In genomic region chr6:129792049-129792448, GRCh38 we compare ENCODE assay signal across 19 cellular contexts.
DNase-seq lines count a peak whose midpoint lies in the region; ATAC-seq, FAIRE-seq and TF ChIP-seq lines count a peak whose summit lies in the region.
"Had no signal": no experiment of that assay in that cellular context is flagged by ENCODE, and none has a peak within 500 bp of the region (broad histone marks: within the 10 kb centered on the region; RNA-seq: fewer than 3 reads in every experiment).

No MANE protein-coding gene starts in this region.

- POLR2A ChIA-PET in HCT116 (lab: Charles Lee) (no interaction called here), HEK293T (lab: Yijun Ruan, JAX) (interaction anchor here (1.3 kb wide), 1 partner anchor 28 kb away, joined by 3 read pairs; no protein-coding TSS in a partner anchor), GM12878 (lab: Charles Lee) (no interaction called here)

- no peak overlapping the region for H3K27ac ChIP-seq in HCT116 (ENCODE audit: low read depth, low read length)
- H3K27ac ChIP-seq in GM12878 (ENCODE audit: control insufficient read depth, insufficient read depth), result no peak overlapping the region
- no peak overlapping the region for H3K27ac ChIP-seq in neural cell (ENCODE audit: low read length)
- H3K27ac ChIP-seq: A549 had no signal

- TF ChIP-seq EP300 in GM12878 (IDR thresholded peaks at IDR 0.05; ENCODE audit: borderline replicate concordance in 1 of 2, control insufficient read depth in 1 of 2, low read depth in 2 of 2, low read length in 2 of 2), result no peak
- no peak for TF ChIP-seq EP300 in neural cell (conservative IDR thresholded peaks at IDR 0.05; ENCODE audit: poor library complexity, severe bottlenecking)

- H3K27me3 ChIP-seq in HCT116 (ENCODE audit: insufficient read depth, low read length), result no peaks in the 10 kb centered on the region
- no peaks in the 10 kb centered on the region; a peak in 1 of 4 replicates for H3K27me3 ChIP-seq in GM12878 (replicated peaks in 1 of 2; ENCODE audit: control insufficient read depth in 2 of 2, insufficient read depth in 2 of 2, low read length in 1 of 2)
- no peaks in the 10 kb centered on the region for H3K27me3 ChIP-seq in neural cell (ENCODE audit: insufficient read depth, low read depth, low read length)
- no peaks in the 10 kb centered on the region for H3K27me3 ChIP-seq in BE2C

- CTCF ChIA-PET in HCT116 (lab: Charles Lee) (no interaction called here), HEK293T (lab: Yijun Ruan, JAX) (no interaction called here), GM12878 (lab: Yijun Ruan, JAX) (interaction anchor here (0.6 to 2.6 kb wide), 5 partner anchors 15 to 194 kb away, joined by 3 to 17 read pairs (median 4); no protein-coding TSS in a partner anchor)

- SMC1A ChIA-PET in GM12878 (lab: Charles Lee; ENCODE audit: uncharacterized antibody, unreplicated experiment), result interaction anchor here (1.1 kb wide), 1 partner anchor 24 kb away, joined by 3 read pairs; no protein-coding TSS in a partner anchor

- no peak for DNase-seq in HCT116 (ENCODE audit: low read depth, low spot score)
- no peak for DNase-seq in HEK293T (ENCODE audit: extremely low spot score)
- DNase-seq in GM12878 (ENCODE audit: low read depth, low spot score), result no peak
- no peak for DNase-seq in NK-92 (lab: John Stamatoyannopoulos, UW; ENCODE audit: unreplicated experiment)
- DNase-seq in BE2C, result no peak
- DNase-seq: CD8-positive, alpha-beta T cell; COR-L47; DMS153; DMS79 treated with DMSO at 0.1 percent for 48 hours; EL; HFFc6; Karpas-422 had no signal

- H3K4me2 ChIP-seq in HCT116 (ENCODE audit: low read length) (no peak overlapping the region), GM12878 (ENCODE audit: control insufficient read depth, insufficient read depth) (no peak overlapping the region), neural cell (ENCODE audit: low read length) (no peak overlapping the region)
- H3K4me2 ChIP-seq: A549 had no signal

- no peaks in the 10 kb centered on the region for H3F3A ChIP-seq in neural cell (ENCODE audit: insufficient read depth, low read length, poor library complexity, severe bottlenecking)

- in situ Hi-C loops in GM12878 (cut with MboI), result no loop called here

- H2AFZ ChIP-seq in HCT116 (ENCODE audit: low read depth, low read length, poor library complexity, severe bottlenecking) (no peak overlapping the region), GM12878 (ENCODE audit: control insufficient read depth, low read depth, low read length) (peak overlapping the region; percentile 17; the same call in 1 of the 2 replicates), neural cell (ENCODE audit: low read depth, low read length) (no peak overlapping the region)

- ATAC-seq in HCT116 (no peak), GM12878 (no peak), HG03280 (IDR thresholded peaks at IDR 0.05; ENCODE audit: unreplicated experiment) (no peak)
- ATAC-seq: A549; CD8-positive, alpha-beta T cell had no signal

- H3K79me2 ChIP-seq in HCT116 (ENCODE audit: insufficient read depth, low read length) (no peaks in the 10 kb centered on the region), GM12878 (ENCODE audit: control insufficient read depth, insufficient read depth, low read length) (no peaks in the 10 kb centered on the region), neural cell (replicated peaks; ENCODE audit: insufficient read depth, low read length) (no peaks in the 10 kb centered on the region)

- H3K9ac ChIP-seq in HCT116 (ENCODE audit: low read length) (no peak overlapping the region), GM12878 (ENCODE audit: control insufficient read depth, insufficient read depth, low read length) (no peak overlapping the region), neural cell (ENCODE audit: low read length) (no peak overlapping the region)

- BruUV-seq in HCT116 (replicated peaks; lab: Mats Ljungman, UMichigan) (no TSS peak), GM12878 (replicated peaks; lab: Mats Ljungman, UMichigan) (no TSS peak)

- H4K20me1 ChIP-seq in HCT116 (ENCODE audit: insufficient read depth), result no peaks in the 10 kb centered on the region
- H4K20me1 ChIP-seq in GM12878 (ENCODE audit: control insufficient read depth, insufficient read depth), result no peaks in the 10 kb centered on the region
- H4K20me1 ChIP-seq in neural cell (ENCODE audit: insufficient read depth), result no peaks in the 10 kb centered on the region

- WGBS in GM12878 (ENCODE audit: insufficient coverage, insufficient replicate concordance, low lambda C conversion rate, missing lambda C conversion rate), result 21% methylated on average over 4 of the region's 4 CpGs

- TF ChIP-seq POLR2A in HCT116 (IDR thresholded peaks at IDR 0.05; ENCODE audit: borderline replicate concordance, extremely low read depth, insufficient read depth, insufficient read length), result no peak
- no peak for TF ChIP-seq POLR2A in GM12878 (IDR thresholded peaks at IDR 0.05; ENCODE audit: low read depth, low read length)

- intact Hi-C loops in HCT116 (cut with micrococcal nuclease) (no loop called here), GM12878 (cut with micrococcal nuclease; ENCODE audit: unreplicated experiment) (no loop called here)

- H3K36me3 ChIP-seq in HCT116 (ENCODE audit: control insufficient read depth in 1 of 2, insufficient read depth in 2 of 2, low read length in 2 of 2) (no peaks in the 10 kb centered on the region), GM12878 (ENCODE audit: control insufficient read depth in 2 of 2, insufficient read depth in 2 of 2, low read length in 1 of 2) (no peaks in the 10 kb centered on the region), neural cell (ENCODE audit: insufficient read depth, low read length) (no peaks in the 10 kb centered on the region), BE2C (no peaks in the 10 kb centered on the region)

- H3K4me3 ChIP-seq in HCT116 (replicated peaks in 1 of 2; ENCODE audit: low read depth in 1 of 2, low read length in 2 of 2), result no peak overlapping the region
- H3K4me3 ChIP-seq in GM12878, result no peak overlapping the region
- no peak overlapping the region for H3K4me3 ChIP-seq in neural cell (ENCODE audit: low read length)
- H3K4me3 ChIP-seq in BE2C (ENCODE audit: low read depth, low read length), result no peak overlapping the region
- H3K4me3 ChIP-seq: A549 had no signal

- no peaks in the 10 kb centered on the region for H3K4me1 ChIP-seq in HCT116 (ENCODE audit: control insufficient read depth in 1 of 2, insufficient read depth in 2 of 2, low read length in 2 of 2)
- H3K4me1 ChIP-seq in GM12878 (ENCODE audit: control insufficient read depth, insufficient read depth, low read length), result no peaks in the 10 kb centered on the region
- H3K4me1 ChIP-seq in BE2C, result no peaks in the 10 kb centered on the region
- H3K4me1 ChIP-seq: A549 had no signal

- no peak for FAIRE-seq in GM12878 (lab: Jason Lieb, UNC)
- FAIRE-seq: A549, D721Med, G401.6, GM12892, H54 had no signal

- H3K9me2 ChIP-seq in HCT116 (ENCODE audit: insufficient read depth), result no peaks in the 10 kb centered on the region
- H3K9me2 ChIP-seq in neural cell (ENCODE audit: insufficient read depth, low read length), result no peaks in the 10 kb centered on the region

- TF ChIP-seq CTCF in HCT116 (IDR thresholded peaks at IDR 0.05 in 2 of 3, conservative IDR thresholded peaks at IDR 0.05 in 1 of 3; ENCODE audit: borderline replicate concordance in 1 of 3, insufficient read depth in 1 of 3, low read depth in 2 of 3, low read length in 2 of 3) (no peak), GM12878 (IDR thresholded peaks at IDR 0.05 in 2 of 3, conservative IDR thresholded peaks at IDR 0.05 in 1 of 3; ENCODE audit: control insufficient read depth in 2 of 3, extremely low read depth in 1 of 3, insufficient read depth in 1 of 3, low read depth in 3 of 3, low read length in 3 of 3) (no peak), neural cell (IDR thresholded peaks at IDR 0.05; ENCODE audit: poor library complexity, severe bottlenecking) (no peak), BE2C (IDR thresholded peaks at IDR 0.05; ENCODE audit: low read depth, low read length) (no peak)

- H3K9me3 ChIP-seq in HCT116 (ENCODE audit: control insufficient read depth in 1 of 2, insufficient read depth in 1 of 2, low read depth in 1 of 2, low read length in 2 of 2), result no peaks in the 10 kb centered on the region
- H3K9me3 ChIP-seq in GM12878 (replicated peaks; ENCODE audit: control insufficient read depth, insufficient read depth, low read length), result no peaks in the 10 kb centered on the region
- H3K9me3 ChIP-seq in neural cell (ENCODE audit: low read length), result no peaks in the 10 kb centered on the region
- no peaks in the 10 kb centered on the region for H3K9me3 ChIP-seq in BE2C
- H3K9me3 ChIP-seq: A549 had no signal

- TF ChIP-seq RAD21 in HCT116 (IDR thresholded peaks at IDR 0.05; ENCODE audit: low read depth), result no peak
- TF ChIP-seq RAD21 in GM12878 (IDR thresholded peaks at IDR 0.05; ENCODE audit: insufficient read depth, low read depth, low read length), result no peak
- no peak for TF ChIP-seq RAD21 in neural cell (conservative IDR thresholded peaks at IDR 0.05)

- RAD21 ChIA-PET in HCT116 (lab: Charles Lee; ENCODE audit: low non-redundant PET in 1 of 2, low total read pairs in 2 of 2, uncharacterized antibody in 2 of 2, unreplicated experiment in 2 of 2), result no interaction called here
- RAD21 ChIA-PET in GM12878 (lab: Charles Lee; ENCODE audit: unreplicated experiment), result no interaction called here

TF ChIP-seq in HCT116, 20 proteins besides CTCF, POLR2A, EP300 and RAD21 (continues in another document):
- no peak for TF ChIP-seq FOSL1 (IDR thresholded peaks at IDR 0.05; ENCODE audit: low read depth)

TF ChIP-seq in HEK293T, 16 proteins besides CTCF, POLR2A, EP300 and RAD21 (continues in another document):
- TF ChIP-seq LEF1 (IDR thresholded peaks at IDR 0.05; ENCODE audit: borderline replicate concordance) (no peak), SUZ12 (IDR thresholded peaks at IDR 0.05) (no peak)

TF ChIP-seq in GM12878, 131 proteins besides CTCF, POLR2A, EP300 and RAD21 (continues in another document):
- TF ChIP-seq ATF7 (IDR thresholded peaks at IDR 0.05; ENCODE audit: low read depth) (no peak), ZBED1 (IDR thresholded peaks at IDR 0.05; ENCODE audit: borderline replicate concordance) (no peak), MXI1 (IDR thresholded peaks at IDR 0.05; ENCODE audit: low read depth, low read length) (no peak)

TF ChIP-seq in neural cell, 6 proteins besides CTCF, POLR2A, EP300 and RAD21 (continues in another document):
- TF ChIP-seq TAF1 (IDR thresholded peaks at IDR 0.05; ENCODE audit: low read depth), result no peak

Comparison
In these comparisons a context has a peak if more than half of its experiments do, and no peak if none do; other contexts are left out.
1. Of the 18 proteins assayed by ChIP-seq in both GM12878 and HCT116: peak only in GM12878: none; only in HCT116: none; in both: REST; in neither: 17.